ENCODE assay signal across 14 cellular contexts in genomic region chr15:70313099-70314017, GRCh38.
DNase-seq lines count a peak whose midpoint lies in the region; ATAC-seq, FAIRE-seq and TF ChIP-seq lines count a peak whose summit lies in the region.
"Had no signal": no experiment of that assay in that cellular context is flagged by ENCODE, and none has a peak within 500 bp of the region (broad histone marks: within the 10 kb centered on the region; RNA-seq: fewer than 3 reads in every experiment).

No MANE protein-coding gene starts in this region.

- POLR2A ChIA-PET in HepG2 (lab: Yijun Ruan, JAX), result no interaction called here

- TF ChIP-seq RAD21 in HepG2 (CRISPR knock-in tag; IDR thresholded peaks at IDR 0.05), result no peak

- H3K4ac ChIP-seq in trophoblast cell (ENCODE audit: low read depth, low read length), result no peak overlapping the region

- H3K4me1 ChIP-seq in HepG2 (ENCODE audit: insufficient read depth, low read length) (no peaks in the 10 kb centered on the region), right lobe of liver (no peaks in the 10 kb centered on the region), trophoblast cell (ENCODE audit: control insufficient read depth in 1 of 2, insufficient read depth in 2 of 2, low read length in 2 of 2) (peaks cover 8% of the 10 kb centered on the region in 2 experiments)

- H3K4me3 ChIP-seq in HepG2 (replicated peaks in 1 of 3; ENCODE audit: insufficient read depth in 1 of 3, low read depth in 2 of 3, low read length in 3 of 3), result no peak overlapping the region
- H3K4me3 ChIP-seq in right lobe of liver, result no peak overlapping the region
- H3K4me3 ChIP-seq in trophoblast cell (ENCODE audit: low read depth, low read length), result no peak overlapping the region
- H3K4me3 ChIP-seq: BLaER1 treated with 17β-estradiol and CSF1 and Interleukin-3, amounts not matched to agents 10 nM and 100 nM had no signal

- CTCF ChIA-PET in HepG2 (lab: Yijun Ruan, JAX; ENCODE audit: low intra/inter-chr PET ratio, low total read pairs), result no interaction called here

- WGBS in HepG2 (ENCODE audit: low lambda C conversion rate), result 28% methylated on average over 9 of the region's 9 CpGs
- WGBS in right lobe of liver (ENCODE audit: insufficient coverage, low coverage, low lambda C conversion rate, missing lambda C conversion rate), result 84% methylated on average over 7 of the region's 9 CpGs
- no CpG with 5 or more reads among the region's 9 CpGs for WGBS in trophoblast cell (ENCODE audit: extremely low coverage, insufficient coverage, insufficient read length)

- H4K12ac ChIP-seq in trophoblast cell (ENCODE audit: low read depth, low read length), result no peak overlapping the region

- no peak for TF ChIP-seq POLR2A in HepG2 (IDR thresholded peaks at IDR 0.05; ENCODE audit: insufficient read depth in 1 of 2, low read depth in 2 of 2, low read length in 2 of 2)
- TF ChIP-seq POLR2A in right lobe of liver (IDR thresholded peaks at IDR 0.05), result no peak

- H2BK5ac ChIP-seq in trophoblast cell (ENCODE audit: low read depth, low read length, poor library complexity), result no peak overlapping the region

- peaks cover 0 to 7% of the 10 kb centered on the region in 2 experiments; a peak in 2 of 5 replicates for H3K27me3 ChIP-seq in HepG2 (ENCODE audit: control insufficient read depth in 1 of 2, insufficient read depth in 2 of 2, low read length in 2 of 2)
- H3K27me3 ChIP-seq in right lobe of liver, result no peaks in the 10 kb centered on the region
- no peaks in the 10 kb centered on the region for H3K27me3 ChIP-seq in trophoblast cell (ENCODE audit: insufficient read depth, low read length)

- no peak overlapping the region for H2BK12ac ChIP-seq in trophoblast cell (ENCODE audit: low read length)

- H3K79me2 ChIP-seq in HepG2 (ENCODE audit: insufficient read depth, low read length) (no peaks in the 10 kb centered on the region), trophoblast cell (ENCODE audit: control insufficient read depth, insufficient read depth, low read length, poor library complexity) (no peaks in the 10 kb centered on the region)

- no peak overlapping the region for H3K27ac ChIP-seq in HepG2 (ENCODE audit: extremely low read length, insufficient read depth, low read length)
- H3K27ac ChIP-seq in right lobe of liver, result no peak overlapping the region
- no peak overlapping the region for H3K27ac ChIP-seq in trophoblast cell (ENCODE audit: low read depth, low read length)
- H3K27ac ChIP-seq: BLaER1 treated with 17β-estradiol and CSF1 and Interleukin-3, amounts not matched to agents 10 nM and 100 nM had no signal

- H3K36me3 ChIP-seq in HepG2 (replicated peaks in 1 of 2; ENCODE audit: control insufficient read depth in 1 of 2, insufficient read depth in 2 of 2, low read length in 2 of 2) (no peaks in the 10 kb centered on the region), right lobe of liver (no peaks in the 10 kb centered on the region), trophoblast cell (ENCODE audit: control insufficient read depth in 1 of 2, insufficient read depth in 2 of 2, low read length in 2 of 2) (no peaks in the 10 kb centered on the region)
- H3K36me3 ChIP-seq: BLaER1 treated with 17β-estradiol and CSF1 and Interleukin-3, amounts not matched to agents 10 nM and 100 nM had no signal

- no peak overlapping the region for H3K23ac ChIP-seq in trophoblast cell (ENCODE audit: low read length)

- in situ Hi-C loops in HepG2 (cut with HindIII; ENCODE audit: extremely low pct_ligation_motif_present, low pct_unique_long_range_greater_than_20kb) (no loop called here), KBM-7 (cut with MboI; ENCODE audit: low pct_unique_long_range_greater_than_20kb, low sequenced_read_pairs) (no loop called here)

- no peak overlapping the region for H2AK5ac ChIP-seq in trophoblast cell (ENCODE audit: low read length)

- no peak overlapping the region for H3K4me2 ChIP-seq in HepG2 (ENCODE audit: low read depth, low read length)
- H3K4me2 ChIP-seq in trophoblast cell (ENCODE audit: low read length), result no peak overlapping the region
- H3K4me2 ChIP-seq: BLaER1 treated with 17β-estradiol and CSF1 and Interleukin-3, amounts not matched to agents 10 nM and 100 nM had no signal

- no peak overlapping the region for H3K18ac ChIP-seq in trophoblast cell (ENCODE audit: low read length)

- H3K14ac ChIP-seq in trophoblast cell (ENCODE audit: low read length), result no peak overlapping the region

- H2BK120ac ChIP-seq in trophoblast cell (ENCODE audit: insufficient read depth, low read length, poor library complexity), result no peak overlapping the region

- no peak for DNase-seq in HepG2 (ENCODE audit: low spot score)
- DNase-seq in right lobe of liver, result no peak
- peak; percentile 18 for DNase-seq in ecto neural progenitor cell (ENCODE audit: low spot score)
- DNase-seq in trophoblast cell, result peak; percentile 83 to 93
- no peak for DNase-seq in KBM-7
- DNase-seq in stimulated activated CD4-positive, alpha-beta T cell treated with anti-CD3 and anti-CD28 coated beads, Interleukin-12 subunit alpha, Interleukin-12 subunit beta, amount 100 ng/mL, for 4 hours, result no peak
- DNase-seq: ACHN; CD4-positive, CD25-positive, alpha-beta regulatory T cell; DMS53; GF-D8; HCEC 1CT had no signal

- BruUV-seq in HepG2 (replicated peaks; lab: Mats Ljungman, UMichigan), result no TSS peak

- H3K79me1 ChIP-seq in trophoblast cell (ENCODE audit: low read length), result no peaks in the 10 kb centered on the region

- TF ChIP-seq CTCF in HepG2 (CRISPR knock-in tag; IDR thresholded peaks at IDR 0.05), result no peak
- no peak for TF ChIP-seq CTCF in right lobe of liver (IDR thresholded peaks at IDR 0.05)

- H4K91ac ChIP-seq in trophoblast cell (ENCODE audit: low read depth, low read length), result no peak overlapping the region

- H2AFZ ChIP-seq in HepG2 (ENCODE audit: low read length), result no peak overlapping the region
- no peak overlapping the region for H2AFZ ChIP-seq in trophoblast cell (ENCODE audit: insufficient read depth, low read length, poor library complexity)

- TF ChIP-seq EP300 in HepG2 (IDR thresholded peaks at IDR 0.05; ENCODE audit: low read depth in 2 of 2, low read length in 2 of 2) (no peak), HepG2 (CRISPR knock-in tag; IDR thresholded peaks at IDR 0.05; ENCODE audit: borderline replicate concordance) (no peak)

- ATAC-seq in HepG2 (no peak), right lobe of liver (no peak), HG03442 (IDR thresholded peaks at IDR 0.05; ENCODE audit: unreplicated experiment) (no peak)

- H3K9me3 ChIP-seq in HepG2 (ENCODE audit: low read length) (no peaks in the 10 kb centered on the region), right lobe of liver (no peaks in the 10 kb centered on the region), trophoblast cell (ENCODE audit: insufficient read depth, low read depth, low read length) (no peaks in the 10 kb centered on the region)
- H3K9me3 ChIP-seq: BLaER1 treated with 17β-estradiol and CSF1 and Interleukin-3, amounts not matched to agents 10 nM and 100 nM had no signal

- intact Hi-C loops in HepG2 (cut with micrococcal nuclease; ENCODE audit: unreplicated experiment), result no loop called here
- intact Hi-C loops in right lobe of liver (cut with DNase I), result no loop called here

- no peak overlapping the region for H3K9ac ChIP-seq in HepG2 (ENCODE audit: insufficient read depth, low read depth, low read length)
- no peak overlapping the region for H3K9ac ChIP-seq in trophoblast cell (ENCODE audit: low read length)
- H3K9ac ChIP-seq: BLaER1 treated with 17β-estradiol and CSF1 and Interleukin-3, amounts not matched to agents 10 nM and 100 nM had no signal

- no peak for FAIRE-seq in HepG2 (lab: Jason Lieb, UNC)
- FAIRE-seq: GM19239 had no signal

- no peak overlapping the region for H4K8ac ChIP-seq in trophoblast cell (ENCODE audit: low read depth, low read length)

- H4K20me1 ChIP-seq in HepG2 (ENCODE audit: insufficient read depth, low read length), result no peaks in the 10 kb centered on the region; the same call in 1 of the 2 replicates

TF ChIP-seq in HepG2, 621 proteins besides CTCF, POLR2A, EP300 and RAD21:
- TF ChIP-seq FOXP4 (CRISPR knock-in tag; IDR thresholded peaks at IDR 0.05) (no peak), CREB1 (IDR thresholded peaks at IDR 0.05) (peak; percentile 84), CREB1 (CRISPR knock-in tag; IDR thresholded peaks at IDR 0.05) (no peak), CENPT (CRISPR knock-in tag; IDR thresholded peaks at IDR 0.05; ENCODE audit: low read depth) (no peak), ZBTB7A (CRISPR knock-in tag; IDR thresholded peaks at IDR 0.05) (no peak), ZFP36L2 (CRISPR knock-in tag; IDR thresholded peaks at IDR 0.05) (no peak), ZNF710 (CRISPR knock-in tag; IDR thresholded peaks at IDR 0.05; ENCODE audit: borderline replicate concordance) (no peak)

Comparison
In these comparisons a context has a peak if more than half of its experiments do, and no peak if none do; other contexts are left out.
1. DNase-seq: peak in ecto neural progenitor cell (single experiment) and trophoblast cell (2 of 2); none in HepG2 (single experiment), right lobe of liver (0 of 3), KBM-7 (single experiment) and stimulated activated CD4-positive, alpha-beta T cell treated with anti-CD3 and anti-CD28 coated beads, Interleukin-12 subunit alpha, Interleukin-12 subunit beta, amount 100 ng/mL, for 4 hours (single experiment).